In genomic region chr4:3442959-3443749, GRCh38 we compare ENCODE assay signal across 1 cellular context.
TF ChIP-seq lines count a peak whose summit lies in the region.

No MANE protein-coding gene starts in this region.

TF ChIP-seq in HepG2, 621 proteins besides CTCF, POLR2A, EP300 and RAD21 (continued from another document and continues in another):
- TF ChIP-seq AHDC1 (CRISPR knock-in tag; IDR thresholded peaks at IDR 0.05; ENCODE audit: borderline replicate concordance) (no peak), ZNF513 (CRISPR knock-in tag; conservative IDR thresholded peaks at IDR 0.05) (no peak), GABPA (IDR thresholded peaks at IDR 0.05; ENCODE audit: low read depth, low read length) (no peak), GABPA (CRISPR knock-in tag; IDR thresholded peaks at IDR 0.05; ENCODE audit: low read depth) (peak; percentile 70), ZNF138 (CRISPR knock-in tag; IDR thresholded peaks at IDR 0.05; ENCODE audit: low read depth) (no peak), MED8 (CRISPR knock-in tag; IDR thresholded peaks at IDR 0.05; ENCODE audit: insufficient replicate concordance) (peak; percentile 64), RARA (CRISPR knock-in tag; IDR thresholded peaks at IDR 0.05) (peak; percentile 27; the same call in 1 of the 2 replicates), HIC2 (CRISPR knock-in tag; IDR thresholded peaks at IDR 0.05; ENCODE audit: low read depth) (peak; percentile 66), ZNF101 (CRISPR knock-in tag; IDR thresholded peaks at IDR 0.05; ENCODE audit: borderline replicate concordance, low read depth) (0 out of 2 replicates have a peak, but pooled peaks have one; percentile 30), KLF6 (CRISPR knock-in tag; IDR thresholded peaks at IDR 0.05) (0 out of 2 replicates have a peak, but pooled peaks have one; percentile 1), PATZ1 (CRISPR knock-in tag; IDR thresholded peaks at IDR 0.05) (peak; percentile 52; the same call in 1 of the 2 replicates), NFATC3 (CRISPR knock-in tag; IDR thresholded peaks at IDR 0.05) (no peak), ZNF800 (CRISPR knock-in tag; IDR thresholded peaks at IDR 0.05) (no peak), NR0B2 (CRISPR knock-in tag; IDR thresholded peaks at IDR 0.05) (0 out of 2 replicates have a peak, but pooled peaks have one; percentile 21), ZSCAN30 (CRISPR knock-in tag; IDR thresholded peaks at IDR 0.05) (no peak), IRF9 (CRISPR knock-in tag; IDR thresholded peaks at IDR 0.05; ENCODE audit: borderline replicate concordance) (0 out of 2 replicates have a peak, but pooled peaks have one; percentile 6), THAP11 (CRISPR knock-in tag; IDR thresholded peaks at IDR 0.05) (peak; percentile 51; the same call in 1 of the 2 replicates), GMEB1 (CRISPR knock-in tag; IDR thresholded peaks at IDR 0.05; ENCODE audit: borderline replicate concordance) (0 out of 2 replicates have a peak, but pooled peaks have one; percentile 10), HOXA3 (CRISPR knock-in tag; IDR thresholded peaks at IDR 0.05) (peak; percentile 54; the same call in 1 of the 2 replicates), ATF7-NPFF (CRISPR knock-in tag; IDR thresholded peaks at IDR 0.05; ENCODE audit: low read depth) (no peak), ZNF232 (CRISPR knock-in tag; IDR thresholded peaks at IDR 0.05; ENCODE audit: borderline replicate concordance) (0 out of 2 replicates have a peak, but pooled peaks have one; percentile 28), ZNF646 (CRISPR knock-in tag; IDR thresholded peaks at IDR 0.05) (peak; percentile 57; the same call in 1 of the 2 replicates), MXI1 (IDR thresholded peaks at IDR 0.05; ENCODE audit: borderline replicate concordance, low read depth, low read length) (peak; percentile 39; the same call in 1 of the 3 replicates)
